ENCODE assay signal across 8 cellular contexts in genomic region chr5:133967715-133968056, GRCh38. TPM values are rescaled to one million over a fixed set of nuclear protein-coding genes. Genes with fewer than 3 reads are reported as not detected.
A peak's percentile ranks its signal among the peaks of the same experiment; 100 is the strongest.
DNase-seq lines count a peak whose midpoint lies in the region; ATAC-seq, FAIRE-seq and TF ChIP-seq lines count a peak whose summit lies in the region.

No MANE protein-coding gene starts in this region.

- ATAC-seq in A549 = no peak; a peak in 2 of 6 replicates
- ATAC-seq in stimulated activated effector memory CD8-positive, alpha-beta T cell treated with anti-CD3 and anti-CD28 coated beads, Interleukin-12 subunit alpha, Interleukin-12 subunit beta, amount 100 ng/mL, for 72 hours = no peak
- ATAC-seq in GM19035 (IDR thresholded peaks at IDR 0.05; ENCODE audit: unreplicated experiment) = no peak
- ATAC-seq in GM18909 (IDR thresholded peaks at IDR 0.05; ENCODE audit: poor library complexity, unreplicated experiment) = no peak

- H3K79me2 ChIP-seq in astrocyte (ENCODE audit: insufficient read depth, low read length) = peaks cover 49% of the 10 kb centered on the region

- H3K27ac ChIP-seq in A549 (peak overlapping the region; percentile 91 to 95), HUES6 (ENCODE audit: low read depth, low read length) (peak overlapping the region; percentile 65; the same call in 1 of the 2 replicates), astrocyte (ENCODE audit: low read depth, low read length) (peak overlapping the region; percentile 97)

- H3K9me3 ChIP-seq in A549 (no peaks in the 10 kb centered on the region), HUES6 (ENCODE audit: control insufficient read depth, insufficient read depth, low read depth, low read length) (no peaks in the 10 kb centered on the region), astrocyte (ENCODE audit: insufficient read depth, low read depth, low read length) (no peaks in the 10 kb centered on the region)

- no peak for TF ChIP-seq POLR2A in A549 (IDR thresholded peaks at IDR 0.05; ENCODE audit: low read length)

- no peak for TF ChIP-seq RAD21 in A549 (conservative IDR thresholded peaks at IDR 0.05 in 1 of 2, IDR thresholded peaks at IDR 0.05 in 1 of 2)

- H3K4me1 Mint-ChIP-seq in astrocyte (ENCODE audit: low read depth, unreplicated experiment) = peaks cover 33% of the 10 kb centered on the region
- H3K4me1 Mint-ChIP-seq in immature natural killer cell = peaks cover 32 to 58% of the 10 kb centered on the region in 2 donors
- peaks cover 53% of the 10 kb centered on the region for H3K4me1 Mint-ChIP-seq in stimulated activated effector memory CD8-positive, alpha-beta T cell treated with anti-CD3 and anti-CD28 coated beads, Interleukin-12 subunit alpha, Interleukin-12 subunit beta, amount 100 ng/mL, for 72 hours

- TF ChIP-seq CTCF in A549 (IDR thresholded peaks at IDR 0.05) (no peak), astrocyte (IDR thresholded peaks at IDR 0.05; ENCODE audit: insufficient read depth, low read depth, low read length) (no peak)

- H3K36me3 Mint-ChIP-seq in astrocyte (ENCODE audit: low read depth, unreplicated experiment) (peaks cover 4% of the 10 kb centered on the region), immature natural killer cell (peaks cover 0 to 5% (median 0%) of the 10 kb centered on the region in 3 donors)
- peaks cover 51% of the 10 kb centered on the region for H3K36me3 Mint-ChIP-seq in stimulated activated effector memory CD8-positive, alpha-beta T cell treated with anti-CD3 and anti-CD28 coated beads, Interleukin-12 subunit alpha, Interleukin-12 subunit beta, amount 100 ng/mL, for 72 hours

- H3K4me2 ChIP-seq in A549 (peak overlapping the region; percentile 93), astrocyte (ENCODE audit: low read length) (peak overlapping the region; percentile 99)

- peaks cover 3% of the 10 kb centered on the region for H4K20me1 ChIP-seq in astrocyte (ENCODE audit: insufficient read depth, low read length)

- H3K27me3 ChIP-seq in HUES6 (ENCODE audit: control insufficient read depth, insufficient read depth, low read length) (no peaks in the 10 kb centered on the region), astrocyte (ENCODE audit: insufficient read depth, low read length) (no peaks in the 10 kb centered on the region)

- peaks cover 39% of the 10 kb centered on the region for H3K4me1 ChIP-seq in A549
- peaks cover 7% of the 10 kb centered on the region; the same call in 1 of the 2 replicates for H3K4me1 ChIP-seq in HUES6 (ENCODE audit: control insufficient read depth, insufficient read depth, low read length)
- peaks cover 15% of the 10 kb centered on the region for H3K4me1 ChIP-seq in astrocyte (ENCODE audit: insufficient read depth, low read length)

- H3K9ac ChIP-seq in HUES6 (ENCODE audit: low read length) = peak overlapping the region; percentile 90
- H3K9ac ChIP-seq in astrocyte (ENCODE audit: low read length) = peak overlapping the region; percentile 99

- H3K27me3 Mint-ChIP-seq in astrocyte (ENCODE audit: low read depth, unreplicated experiment) (no peaks in the 10 kb centered on the region), immature natural killer cell (ENCODE audit: low read depth in 3 of 3) (peaks cover 0 to 10% (median 8%) of the 10 kb centered on the region in 3 donors)

- H3K9me3 Mint-ChIP-seq in astrocyte (ENCODE audit: unreplicated experiment) (no peaks in the 10 kb centered on the region), immature natural killer cell (no peaks in the 10 kb centered on the region)
- no peaks in the 10 kb centered on the region for H3K9me3 Mint-ChIP-seq in stimulated activated effector memory CD8-positive, alpha-beta T cell treated with anti-CD3 and anti-CD28 coated beads, Interleukin-12 subunit alpha, Interleukin-12 subunit beta, amount 100 ng/mL, for 72 hours

- POLR2A ChIA-PET in A549 (lab: Yijun Ruan, JAX) = no interaction called here

- 4% methylated on average over 6 of the region's 6 CpGs for WGBS in A549 (ENCODE audit: missing lambda C conversion rate)

- no peak for FAIRE-seq in A549 (lab: Jason Lieb, UNC)
- no peak for FAIRE-seq in astrocyte (lab: Jason Lieb, UNC)

- no peak for TF ChIP-seq EP300 in A549 (IDR thresholded peaks at IDR 0.05)

- H3K27ac Mint-ChIP-seq in astrocyte (ENCODE audit: unreplicated experiment) (peak overlapping the region; percentile 99), immature natural killer cell (peak overlapping the region; percentile 96 to 99 (median 98))
- peak overlapping the region; percentile 99 for H3K27ac Mint-ChIP-seq in stimulated activated effector memory CD8-positive, alpha-beta T cell treated with anti-CD3 and anti-CD28 coated beads, Interleukin-12 subunit alpha, Interleukin-12 subunit beta, amount 100 ng/mL, for 72 hours

- CTCF ChIA-PET in A549 (lab: Yijun Ruan, JAX) = interaction anchor here (1.6 kb wide), 1 partner anchor 72 kb away, joined by 7 read pairs; no protein-coding TSS in a partner anchor

- H3K4me3 ChIP-seq in A549 (peak overlapping the region; percentile 67), HUES6 (ENCODE audit: low read depth, low read length) (peak overlapping the region; percentile 95), astrocyte (ENCODE audit: insufficient read depth, low read depth, low read length) (peak overlapping the region; percentile 95)

- H3K4me3 Mint-ChIP-seq in astrocyte (ENCODE audit: unreplicated experiment) (peak overlapping the region; percentile 99), immature natural killer cell (peak overlapping the region; percentile 95 to 100 (median 98))
- H3K4me3 Mint-ChIP-seq in stimulated activated effector memory CD8-positive, alpha-beta T cell treated with anti-CD3 and anti-CD28 coated beads, Interleukin-12 subunit alpha, Interleukin-12 subunit beta, amount 100 ng/mL, for 72 hours = peak overlapping the region; percentile 99

- H3K36me3 ChIP-seq in HUES6 (ENCODE audit: control insufficient read depth, insufficient read depth, low read length) (peaks cover 7% of the 10 kb centered on the region), astrocyte (ENCODE audit: insufficient read depth, low read length) (peaks cover 9% of the 10 kb centered on the region)

- H2AFZ ChIP-seq in astrocyte (ENCODE audit: low read depth, low read length) = peak overlapping the region; percentile 91

- no peak for DNase-seq in A549 (ENCODE audit: low read depth in 1 of 2, low spot score in 1 of 2)
- DNase-seq in astrocyte (ENCODE audit: low read depth) = no peak
- peak; percentile 22 to 29 (median 24) for DNase-seq in immature natural killer cell
- no peak for DNase-seq in stimulated activated effector memory CD8-positive, alpha-beta T cell treated with anti-CD3 and anti-CD28 coated beads, Interleukin-12 subunit alpha, Interleukin-12 subunit beta, amount 100 ng/mL, for 72 hours (ENCODE audit: low spot score in 2 of 2)
- no peak for DNase-seq in NOMO-1 treated with DMSO at 0.1 percent for 48 hours (lab: John Stamatoyannopoulos, UW; ENCODE audit: unreplicated experiment)

TF ChIP-seq in A549, 52 proteins besides CTCF, POLR2A, EP300 and RAD21:
- no peak for TF ChIP-seq JUNB (IDR thresholded peaks at IDR 0.05)
- TF ChIP-seq TFCP2L1 (CRISPR knock-in tag; IDR thresholded peaks at IDR 0.05) = no peak
- no peak for TF ChIP-seq GATA3 (IDR thresholded peaks at IDR 0.05; ENCODE audit: borderline replicate concordance)
- TF ChIP-seq CBX2 (IDR thresholded peaks at IDR 0.05; ENCODE audit: borderline replicate concordance, low read depth) = no peak
- no peak for TF ChIP-seq E2F6 (IDR thresholded peaks at IDR 0.05; ENCODE audit: borderline replicate concordance, low read depth)
- no peak for TF ChIP-seq ZC3H11A (IDR thresholded peaks at IDR 0.05)
- TF ChIP-seq EHMT2 (IDR thresholded peaks at IDR 0.05; ENCODE audit: low read depth) = no peak
- no peak for TF ChIP-seq FOSL2 (IDR thresholded peaks at IDR 0.05)
- TF ChIP-seq FOSL2 (CRISPR knock-in tag; IDR thresholded peaks at IDR 0.05) = no peak
- no peak for TF ChIP-seq MAFK (IDR thresholded peaks at IDR 0.05; ENCODE audit: partially characterized antibody)
- TF ChIP-seq MAZ (IDR thresholded peaks at IDR 0.05; ENCODE audit: borderline replicate concordance, low read depth, low read length) = no peak
- no peak for TF ChIP-seq NR3C1 (IDR thresholded peaks at IDR 0.05)
- no peak for TF ChIP-seq MAX (IDR thresholded peaks at IDR 0.05)

RNA-seq across cellular contexts. Expression of gene C5orf15, which starts 0.7 kb away (rescaled TPM):
- polyA plus RNA-seq in A549 (2011; rRNA removed) = 103 and 126 TPM in 2 replicates
- 56.7 and 62.9 TPM in 2 replicates for polyA plus RNA-seq in A549 (2012; cell fraction: cytosol; rRNA removed)
- polyA plus RNA-seq in A549 (2012; cell fraction: nucleus; rRNA removed) = 40.6 and 52.1 TPM in 2 replicates
- 89.1 to 92.9 TPM (median 89.9 TPM) in 3 replicates for polyA plus RNA-seq in A549 (2017; fragmentation: RNase III; extraction: RNeasy Plus Mini Kit Qiagen cat#74134 plus additional on column Dnase treatment)
- polyA minus RNA-seq in A549 (2011; rRNA and poly(A)+ RNA removed) = 45.9 and 61.8 TPM in 2 replicates
- total RNA-seq in astrocyte = 88.8 and 91.1 TPM in 2 replicates
- polyA plus RNA-seq in immature natural killer cell = 10 to 100 TPM; 30.0 to 30.6 (median 30.3) TPM

RNA-seq across cellular contexts. Expression of gene VDAC1, which starts 37.1 kb away (rescaled TPM):
- polyA plus RNA-seq in A549 (2011; rRNA removed) (300 and 369 TPM in 2 replicates), A549 (2017; fragmentation: RNase III; extraction: RNeasy Plus Mini Kit Qiagen cat#74134 plus additional on column Dnase treatment) (416 to 463 TPM (median 442 TPM) in 3 replicates), immature natural killer cell (100 to 1,000 TPM; 107 to 119 (median 111) TPM)
- polyA plus RNA-seq in A549 (2012; cell fraction: cytosol; rRNA removed) = 253 and 262 TPM in 2 replicates
- polyA plus RNA-seq in A549 (2012; cell fraction: nucleus; rRNA removed) = 142 and 193 TPM in 2 replicates
- 145 and 174 TPM in 2 replicates for polyA minus RNA-seq in A549 (2011; rRNA and poly(A)+ RNA removed)
- 354 and 364 TPM in 2 replicates for total RNA-seq in astrocyte

Comparison
In these comparisons a context has a peak if more than half of its experiments do, and no peak if none do; other contexts are left out.
1. DNase-seq: peak in immature natural killer cell (3 of 3); none in A549 (0 of 2), astrocyte (single experiment), stimulated activated effector memory CD8-positive, alpha-beta T cell treated with anti-CD3 and anti-CD28 coated beads, Interleukin-12 subunit alpha, Interleukin-12 subunit beta, amount 100 ng/mL, for 72 hours (0 of 2) and NOMO-1 treated with DMSO at 0.1 percent for 48 hours (single experiment).
2. Peak in every context shown above with its lines, with median percentiles within 50 percentile points of each other: H3K27ac ChIP-seq, H3K4me3 ChIP-seq, H3K27ac Mint-ChIP-seq and H3K4me3 Mint-ChIP-seq.